Comparison of ENCODE assay signal across 10 cellular contexts in genomic region chr6:108947114-108947854, GRCh38.
DNase-seq lines count a peak whose midpoint lies in the region; ATAC-seq and TF ChIP-seq lines count a peak whose summit lies in the region.
"Had no signal": no experiment of that assay in that cellular context is flagged by ENCODE, and none has a peak within 500 bp of the region (broad histone marks: within the 10 kb centered on the region; RNA-seq: fewer than 3 reads in every experiment).

No MANE protein-coding gene starts in this region.

- no peaks in the 10 kb centered on the region for H3K9me3 ChIP-seq in body of pancreas
- H3K9me3 ChIP-seq in left lung = no peaks in the 10 kb centered on the region
- no peaks in the 10 kb centered on the region for H3K9me3 ChIP-seq in uterus

- peak overlapping the region; percentile 68 for H3K27ac Mint-ChIP-seq in activated CD4-positive, alpha-beta T cell treated with anti-CD3 and anti-CD28 coated beads, Interleukin-2, amount 10 ng/mL, durations not matched to agents 24 days and 14 days
- H3K27ac Mint-ChIP-seq: memory B cell had no signal

- no peaks in the 10 kb centered on the region for H3K27me3 ChIP-seq in body of pancreas
- no peaks in the 10 kb centered on the region for H3K27me3 ChIP-seq in left lung
- H3K27me3 ChIP-seq in uterus = no peaks in the 10 kb centered on the region

- peak overlapping the region; percentile 13 for H3K4me3 Mint-ChIP-seq in activated CD4-positive, alpha-beta T cell treated with anti-CD3 and anti-CD28 coated beads, Interleukin-2, amount 10 ng/mL, durations not matched to agents 24 days and 14 days
- H3K4me3 Mint-ChIP-seq: memory B cell had no signal

- peaks cover 41% of the 10 kb centered on the region for H3K4me1 ChIP-seq in body of pancreas
- H3K4me1 ChIP-seq in left lung = peaks cover 42 to 59% of the 10 kb centered on the region in 2 donors
- peaks cover 18% of the 10 kb centered on the region in 2 donors for H3K4me1 ChIP-seq in uterus

- peak overlapping the region; percentile 28 to 76 (median 71) for H3K27ac ChIP-seq in body of pancreas
- H3K27ac ChIP-seq in left lung = peak overlapping the region; percentile 55 to 89
- peak overlapping the region; percentile 88 to 95 for H3K27ac ChIP-seq in uterus

- no peaks in the 10 kb centered on the region for H3K27me3 Mint-ChIP-seq in activated CD4-positive, alpha-beta T cell treated with anti-CD3 and anti-CD28 coated beads, Interleukin-2, amount 10 ng/mL, durations not matched to agents 24 days and 14 days
- H3K27me3 Mint-ChIP-seq: memory B cell had no signal

- H3K4me3 ChIP-seq in body of pancreas (no peak overlapping the region), left lung (no peak overlapping the region), uterus (no peak overlapping the region)

- H3K36me3 ChIP-seq in body of pancreas (replicated peaks in 1 of 2; ENCODE audit: insufficient read depth in 1 of 2, low read depth in 2 of 2) (no peaks in the 10 kb centered on the region), left lung (no peaks in the 10 kb centered on the region), uterus (no peaks in the 10 kb centered on the region)

- 37 to 65% methylated on average over 5 of the region's 5 CpGs for WGBS in body of pancreas, 2 donors

- intact Hi-C loops in activated CD4-positive, alpha-beta T cell treated with anti-CD3 and anti-CD28 coated beads, Interleukin-2, amount 10 ng/mL, durations not matched to agents 24 days and 14 days (cut with micrococcal nuclease) = no loop called here
- intact Hi-C loops in body of pancreas (cut with DNase I) = no loop called here
- intact Hi-C loops in left lung (cut with DNase I) = no loop called here
- intact Hi-C loops in uterus (cut with DNase I; ENCODE audit: low total_unique reads) = no loop called here

- TF ChIP-seq POLR2A in body of pancreas (IDR thresholded peaks at IDR 0.05) (peak in 2 of 3 donors; percentile 17 to 31), uterus (IDR thresholded peaks at IDR 0.05) (peak in 1 of 2 donors; percentile 10)

- no peaks in the 10 kb centered on the region for H3K9me3 Mint-ChIP-seq in activated CD4-positive, alpha-beta T cell treated with anti-CD3 and anti-CD28 coated beads, Interleukin-2, amount 10 ng/mL, durations not matched to agents 24 days and 14 days
- H3K9me3 Mint-ChIP-seq: memory B cell had no signal

- peak; percentile 71 for ATAC-seq in body of pancreas
- peak; percentile 73 for ATAC-seq in left lung
- no peak for ATAC-seq in HG02571 (IDR thresholded peaks at IDR 0.05; ENCODE audit: unreplicated experiment)
- no peak for ATAC-seq in GM21825 (IDR thresholded peaks at IDR 0.05; ENCODE audit: unreplicated experiment)
- no peak for ATAC-seq in HG03521 (IDR thresholded peaks at IDR 0.05; ENCODE audit: unreplicated experiment)
- ATAC-seq: Panc1 had no signal

- peaks cover 47% of the 10 kb centered on the region for H3K4me1 Mint-ChIP-seq in activated CD4-positive, alpha-beta T cell treated with anti-CD3 and anti-CD28 coated beads, Interleukin-2, amount 10 ng/mL, durations not matched to agents 24 days and 14 days

- no peak for DNase-seq in activated CD4-positive, alpha-beta T cell treated with anti-CD3 and anti-CD28 coated beads, Interleukin-2, amount 10 ng/mL, durations not matched to agents 24 days and 14 days
- DNase-seq in activated CD4-positive, alpha-beta T cell treated with anti-CD3 and anti-CD28 coated beads for 48 hours = no peak
- peak in 3 of 4 donors; percentile 31 to 73 (median 58) for DNase-seq in body of pancreas
- DNase-seq in left lung = no peak
- no peak for DNase-seq in uterus

- no peaks in the 10 kb centered on the region for H3K36me3 Mint-ChIP-seq in activated CD4-positive, alpha-beta T cell treated with anti-CD3 and anti-CD28 coated beads, Interleukin-2, amount 10 ng/mL, durations not matched to agents 24 days and 14 days (ENCODE audit: low read depth)
- H3K36me3 Mint-ChIP-seq: memory B cell had no signal

- TF ChIP-seq CTCF in body of pancreas (IDR thresholded peaks at IDR 0.05) (no peak), left lung (IDR thresholded peaks at IDR 0.05) (no peak), uterus (IDR thresholded peaks at IDR 0.05) (no peak)

Comparison
In these comparisons a context has a peak if more than half of its experiments do, and no peak if none do; other contexts are left out.
1. DNase-seq: peak in body of pancreas (3 of 4); none in activated CD4-positive, alpha-beta T cell treated with anti-CD3 and anti-CD28 coated beads, Interleukin-2, amount 10 ng/mL, durations not matched to agents 24 days and 14 days (single experiment), activated CD4-positive, alpha-beta T cell treated with anti-CD3 and anti-CD28 coated beads for 48 hours (single experiment), left lung (0 of 2) and uterus (0 of 2).
2. ATAC-seq: peak in body of pancreas (single experiment) and left lung (single experiment); none in HG02571 (single experiment), GM21825 (single experiment) and HG03521 (single experiment).
3. Peak in every context shown above with its lines, with median percentiles within 50 percentile points of each other: H3K27ac ChIP-seq.